17 cellular contexts compared by ENCODE assay signal in genomic region chr2:178457390-178457886, GRCh38. TPM values are rescaled to one million over a fixed set of nuclear protein-coding genes. Genes with fewer than 3 reads are reported as not detected.
DNase-seq lines count a peak whose midpoint lies in the region; ATAC-seq, FAIRE-seq and TF ChIP-seq lines count a peak whose summit lies in the region.
"Had no signal": no experiment of that assay in that cellular context is flagged by ENCODE, and none has a peak within 500 bp of the region (broad histone marks: within the 10 kb centered on the region; RNA-seq: fewer than 3 reads in every experiment).

No MANE protein-coding gene starts in this region.

- H3K27ac Mint-ChIP-seq in GM23338 (no peak overlapping the region), WTC11 (no peak overlapping the region)
- no peak overlapping the region for H3K27ac Mint-ChIP-seq in natural killer cell treated with Interleukin-12 subunit alpha and Interleukin-12 subunit beta and Interleukin-15 and Interleukin-18, amount 100 ng/mL, for 72 hours
- H3K27ac Mint-ChIP-seq: CD4-positive, alpha-beta memory T cell had no signal

- H2BK5ac ChIP-seq in H1 (ENCODE audit: low read depth, low read length): no peak overlapping the region

- H2BK120ac ChIP-seq in H1 (replicated peaks; ENCODE audit: low read depth, low read length): no peak overlapping the region

- TF ChIP-seq POLR2A in H1 (IDR thresholded peaks at IDR 0.05; ENCODE audit: control extremely low read depth in 1 of 2, low read depth in 2 of 2, low read length in 2 of 2): no peak

- H3K27ac ChIP-seq in GM23338 (ENCODE audit: low read depth): no peak overlapping the region
- H3K27ac ChIP-seq in H1 (ENCODE audit: low read depth, low read length): no peak overlapping the region
- H3K27ac ChIP-seq: GM23248 had no signal

- H3K4me3 ChIP-seq in GM23338: no peak overlapping the region
- no peak overlapping the region for H3K4me3 ChIP-seq in H1 (ENCODE audit: extremely low read depth in 1 of 4, insufficient read depth in 2 of 4, low read depth in 3 of 4, low read length in 4 of 4)
- H3K4me3 ChIP-seq: GM12878, GM23248 had no signal

- 92% methylated on average over 11 of the region's 11 CpGs; no CpG with 5 or more reads in 1 of the 2 experiments for WGBS in H1 (ENCODE audit: extremely low coverage in 1 of 2, insufficient coverage in 1 of 2, insufficient read length in 1 of 2, insufficient replicate concordance in 2 of 2, low coverage in 1 of 2, low lambda C conversion rate in 2 of 2, missing lambda C conversion rate in 1 of 2), 2 experiments

- H3K27me3 ChIP-seq in GM23338 (ENCODE audit: insufficient read depth): no peaks in the 10 kb centered on the region
- no peaks in the 10 kb centered on the region for H3K27me3 ChIP-seq in H1 (replicated peaks in 1 of 4; ENCODE audit: control insufficient read depth in 3 of 4, extremely low read depth in 1 of 4, insufficient read depth in 3 of 4, low read length in 3 of 4)

- no peaks in the 10 kb centered on the region for H3K79me1 ChIP-seq in H1 (ENCODE audit: low read depth, low read length)

- no peak overlapping the region for H2AK5ac ChIP-seq in H1 (ENCODE audit: low read depth, low read length)

- no peaks in the 10 kb centered on the region for H3K36me3 ChIP-seq in GM23338 (ENCODE audit: insufficient read depth)
- H3K36me3 ChIP-seq in H1 (ENCODE audit: control insufficient read depth in 2 of 4, insufficient read depth in 4 of 4, low read length in 3 of 4): no peaks in the 10 kb centered on the region

- no peak overlapping the region for H3K14ac ChIP-seq in H1 (ENCODE audit: insufficient read length)

- no peaks in the 10 kb centered on the region for H3K9me3 ChIP-seq in H1 (ENCODE audit: insufficient read depth in 2 of 2, low read depth in 1 of 2, low read length in 1 of 2)

- H3K4me3 Mint-ChIP-seq in GM23338 (no peak overlapping the region), WTC11 (no peak overlapping the region)
- H3K4me3 Mint-ChIP-seq in natural killer cell treated with Interleukin-12 subunit alpha and Interleukin-12 subunit beta and Interleukin-15 and Interleukin-18, amount 100 ng/mL, for 72 hours: no peak overlapping the region
- H3K4me3 Mint-ChIP-seq: CD4-positive, alpha-beta memory T cell had no signal

- no peak overlapping the region for H2BK20ac ChIP-seq in H1 (ENCODE audit: low read length)

- H3F3A ChIP-seq in GM23338 (replicated peaks; ENCODE audit: low read depth): no peaks in the 10 kb centered on the region

- H2AFZ ChIP-seq in GM23338 (peak overlapping the region; percentile 48; the same call in 1 of the 2 replicates), H1 (ENCODE audit: low read length) (no peak overlapping the region)
- H2AFZ ChIP-seq: GM23248 had no signal

- H3K79me2 ChIP-seq in GM23338 (replicated peaks; ENCODE audit: insufficient read depth): no peaks in the 10 kb centered on the region
- no peaks in the 10 kb centered on the region for H3K79me2 ChIP-seq in H1 (ENCODE audit: control insufficient read depth in 1 of 2, insufficient read depth in 2 of 2, low read length in 2 of 2)

- POLR2A ChIA-PET in WTC11 (lab: Charles Lee) (no interaction called here), H1 (lab: Charles Lee; ENCODE audit: partially characterized antibody) (interaction anchor here (1.7 kb wide), 1 partner anchor 8 kb away, joined by 3 read pairs; no protein-coding TSS in a partner anchor)

- no peaks in the 10 kb centered on the region for H4K20me1 ChIP-seq in GM23338 (replicated peaks; ENCODE audit: insufficient read depth)
- no peaks in the 10 kb centered on the region for H4K20me1 ChIP-seq in H1 (replicated peaks in 1 of 2; ENCODE audit: control insufficient read depth in 1 of 2, insufficient read depth in 2 of 2, low read length in 2 of 2)

- no peak for ATAC-seq in GM23338
- ATAC-seq in WTC11: peak; percentile 51
- ATAC-seq in natural killer cell treated with Interleukin-12 subunit alpha and Interleukin-12 subunit beta and Interleukin-15 and Interleukin-18, amount 100 ng/mL, for 72 hours: no peak
- ATAC-seq: GM12878 had no signal

- no peak overlapping the region for H4K5ac ChIP-seq in H1 (ENCODE audit: insufficient read length, low read depth, low read length)

- H3K9me3 Mint-ChIP-seq in GM23338: no peaks in the 10 kb centered on the region
- peaks cover 8% of the 10 kb centered on the region for H3K9me3 Mint-ChIP-seq in WTC11
- no peaks in the 10 kb centered on the region for H3K9me3 Mint-ChIP-seq in natural killer cell treated with Interleukin-12 subunit alpha and Interleukin-12 subunit beta and Interleukin-15 and Interleukin-18, amount 100 ng/mL, for 72 hours
- H3K9me3 Mint-ChIP-seq: CD4-positive, alpha-beta memory T cell had no signal

- no peak overlapping the region for H3K56ac ChIP-seq in H1 (replicated peaks; ENCODE audit: insufficient read length, low read depth, low read length)

- H2BK12ac ChIP-seq in H1 (ENCODE audit: low read depth, low read length): no peak overlapping the region

- TF ChIP-seq CTCF in GM23338 (conservative IDR thresholded peaks at IDR 0.05; ENCODE audit: low read depth in 2 of 2) (no peak), WTC11 (IDR thresholded peaks at IDR 0.05) (no peak), H1 (IDR thresholded peaks at IDR 0.05; ENCODE audit: control extremely low read depth in 1 of 3, insufficient read depth in 1 of 3, low read depth in 1 of 3, low read length in 3 of 3) (no peak)

- no peak overlapping the region for H2BK15ac ChIP-seq in H1 (ENCODE audit: low read length)

- no peak for TF ChIP-seq EP300 in H1 (IDR thresholded peaks at IDR 0.05; ENCODE audit: borderline replicate concordance in 1 of 2, low read depth in 2 of 2, low read length in 2 of 2)

- CTCF ChIA-PET in WTC11 (lab: Charles Lee) (interaction anchor here (0.6 kb wide), 1 partner anchor 584 kb away, joined by 4 read pairs; no protein-coding TSS in a partner anchor), H1 (lab: Charles Lee; ENCODE audit: partially characterized antibody) (interaction anchor here (0.9 kb wide), 1 partner anchor 12 kb away, joined by 3 read pairs; no protein-coding TSS in a partner anchor)

- 0 out of 3 replicates have a peak, but pooled peaks cover under 1% of the 10 kb centered on the region for H3K4me1 Mint-ChIP-seq in GM23338
- peaks cover 6% of the 10 kb centered on the region for H3K4me1 Mint-ChIP-seq in WTC11
- no peaks in the 10 kb centered on the region for H3K4me1 Mint-ChIP-seq in natural killer cell treated with Interleukin-12 subunit alpha and Interleukin-12 subunit beta and Interleukin-15 and Interleukin-18, amount 100 ng/mL, for 72 hours (ENCODE audit: low read depth in 2 of 2)
- H3K4me1 Mint-ChIP-seq: CD4-positive, alpha-beta memory T cell had no signal

- peaks cover 6% of the 10 kb centered on the region; the same call in 1 of the 2 replicates for H3K9me2 ChIP-seq in GM23338 (ENCODE audit: insufficient read depth)

- no peak overlapping the region for H3K18ac ChIP-seq in H1 (ENCODE audit: extremely low read depth, low read length)

- H3K27me3 Mint-ChIP-seq in GM23338 (ENCODE audit: insufficient read depth, low read depth, poor library complexity) (no peaks in the 10 kb centered on the region), WTC11 (ENCODE audit: low read depth) (no peaks in the 10 kb centered on the region)
- peaks cover 5 to 8% of the 10 kb centered on the region in 2 donors for H3K27me3 Mint-ChIP-seq in natural killer cell treated with Interleukin-12 subunit alpha and Interleukin-12 subunit beta and Interleukin-15 and Interleukin-18, amount 100 ng/mL, for 72 hours

- no peaks in the 10 kb centered on the region for H3K4me1 ChIP-seq in GM23338 (ENCODE audit: insufficient read depth)
- no peaks in the 10 kb centered on the region for H3K4me1 ChIP-seq in H1 (replicated peaks in 1 of 4; ENCODE audit: control insufficient read depth in 3 of 4, insufficient read depth in 4 of 4, low read length in 3 of 4)

- no peaks in the 10 kb centered on the region for H3K23me2 ChIP-seq in H1 (ENCODE audit: low read depth, low read length)

- H4K8ac ChIP-seq in H1 (ENCODE audit: extremely low read depth, insufficient read depth, low read length): peak overlapping the region; percentile 25; the same call in 1 of the 2 replicates

- H3K4me2 ChIP-seq in GM23338 (no peak overlapping the region), H1 (ENCODE audit: insufficient read depth in 1 of 2, low read depth in 2 of 2, low read length in 2 of 2) (no peak overlapping the region)

- TF ChIP-seq RAD21 in H1 (IDR thresholded peaks at IDR 0.05 in 1 of 2, conservative IDR thresholded peaks at IDR 0.05 in 1 of 2; ENCODE audit: low read depth in 2 of 2, low read length in 2 of 2): no peak

- no peak overlapping the region for H4K91ac ChIP-seq in H1 (replicated peaks; ENCODE audit: insufficient read length, low read length)

- H3K36me3 Mint-ChIP-seq in GM23338 (ENCODE audit: low read depth): no peaks in the 10 kb centered on the region
- H3K36me3 Mint-ChIP-seq in WTC11: 0 out of 2 replicates have a peak, but pooled peaks cover 1% of the 10 kb centered on the region
- H3K36me3 Mint-ChIP-seq in natural killer cell treated with Interleukin-12 subunit alpha and Interleukin-12 subunit beta and Interleukin-15 and Interleukin-18, amount 100 ng/mL, for 72 hours: no peaks in the 10 kb centered on the region
- H3K36me3 Mint-ChIP-seq: CD4-positive, alpha-beta memory T cell had no signal

- no peak for FAIRE-seq in H1 (lab: Jason Lieb, UNC)
- FAIRE-seq: GM12878, GM19239, H54 had no signal

- no peak overlapping the region for H3K23ac ChIP-seq in H1 (ENCODE audit: insufficient read length)

- H3K9ac ChIP-seq in H1 (replicated peaks in 1 of 4; ENCODE audit: extremely low read depth in 1 of 4, low read depth in 3 of 4, low read length in 3 of 4): no peak overlapping the region
- H3K9ac ChIP-seq: GM23248 had no signal

- H3K4ac ChIP-seq in H1 (replicated peaks; ENCODE audit: insufficient read length, low read depth, low read length): no peak overlapping the region

- DNase-seq in GM23338 (ENCODE audit: low spot score) (no peak), WTC11 (ENCODE audit: low spot score) (no peak), H1 (ENCODE audit: low read depth in 1 of 2, low spot score in 2 of 2) (no peak), DMS114 treated with DMSO at 0.1 percent for 48 hours (lab: John Stamatoyannopoulos, UW; ENCODE audit: unreplicated experiment) (no peak)
- DNase-seq in natural killer cell treated with Interleukin-12 subunit alpha and Interleukin-12 subunit beta and Interleukin-15 and Interleukin-18, amount 100 ng/mL, for 72 hours (ENCODE audit: low spot score): no peak
- DNase-seq: C1 segment of cervical spinal cord; Calu3; CD4-positive, alpha-beta memory T cell; COR-L47; DMS153; DND-41; GDM1; GM23248; HCEC 1CT had no signal

RNA-seq across cellular contexts. Expression of gene PJVK, which starts 6.3 kb away (rescaled TPM):
- 2.1 and 3.0 TPM in 2 replicates for total RNA-seq in GM23338 (2014; rRNA removed; shearing (Covaris generic))
- 1.5 and 1.6 TPM in 2 replicates for polyA plus RNA-seq in GM23338 (2016; fragmentation: Nextera tagmentation; extraction: Ambion mirVana)
- total RNA-seq in WTC11 (2021): 2.5 to 6.8 TPM (median 4.4 TPM) in 3 replicates
- 2.3 and 2.4 TPM in 2 replicates for total RNA-seq in H1 (2021; fragmentation: NEBNext Ultra II Directional; extraction: Animal tissue kit (Norgen Biotek cat#: 25700))
- polyA plus RNA-seq in H1 (2011; rRNA removed): 1.8 and 2.8 TPM in 2 replicates
- polyA plus RNA-seq in H1 (2011; cell fraction: cytosol; rRNA removed): 3.6 TPM
- polyA plus RNA-seq in H1 (2011; cell fraction: nucleus; rRNA removed): 2.2 TPM
- 2.3 to 3.3 TPM (median 3.0 TPM) in 4 replicates for polyA plus RNA-seq in H1 (2012, experiment 1 of 2)
- polyA plus RNA-seq in H1 (2012, experiment 2 of 2): 0.34 TPM
- polyA plus RNA-seq in H1 (2013, experiment 1 of 2): 3.7 TPM
- 2.6 TPM for polyA plus RNA-seq in H1 (2013, experiment 2 of 2)
- 1.0 and 4.0 TPM in 2 replicates for polyA minus RNA-seq in H1 (2011; rRNA and poly(A)+ RNA removed)
- 3.6 TPM for polyA minus RNA-seq in H1 (2011; cell fraction: cytosol; rRNA and poly(A)+ RNA removed)
- 4.8 TPM for polyA minus RNA-seq in H1 (2011; cell fraction: nucleus; rRNA and poly(A)+ RNA removed)
- total RNA-seq in natural killer cell treated with Interleukin-12 subunit alpha and Interleukin-12 subunit beta and Interleukin-15 and Interleukin-18, amount 100 ng/mL, for 72 hours: 1 to 10 TPM; 1.5 to 2.8 TPM

RNA-seq across cellular contexts. Expression of gene PRKRA, which starts 6.5 kb away (rescaled TPM):
- 63.8 and 67.1 TPM in 2 replicates for total RNA-seq in GM23338 (2014; rRNA removed; shearing (Covaris generic))
- polyA plus RNA-seq in GM23338 (2016; fragmentation: Nextera tagmentation; extraction: Ambion mirVana) (38.6 and 44.0 TPM in 2 replicates), H1 (2011; rRNA removed) (25.4 and 36.1 TPM in 2 replicates)
- 55.4 to 57.6 TPM (median 55.4 TPM) in 3 replicates for total RNA-seq in WTC11 (2021)
- 55.3 and 60.4 TPM in 2 replicates for total RNA-seq in H1 (2021; fragmentation: NEBNext Ultra II Directional; extraction: Animal tissue kit (Norgen Biotek cat#: 25700))
- 32.7 TPM for polyA plus RNA-seq in H1 (2011; cell fraction: cytosol; rRNA removed)
- 37.3 TPM for polyA plus RNA-seq in H1 (2011; cell fraction: nucleus; rRNA removed)
- polyA plus RNA-seq in H1 (2012, experiment 1 of 2): 39.5 to 51.6 TPM (median 45.8 TPM) in 4 replicates
- 13.5 TPM for polyA plus RNA-seq in H1 (2012, experiment 2 of 2)
- polyA plus RNA-seq in H1 (2013, experiment 1 of 2): 41.2 TPM
- polyA plus RNA-seq in H1 (2013, experiment 2 of 2): 39.3 TPM
- polyA minus RNA-seq in H1 (2011; rRNA and poly(A)+ RNA removed): 34.8 and 35.2 TPM in 2 replicates
- polyA minus RNA-seq in H1 (2011; cell fraction: cytosol; rRNA and poly(A)+ RNA removed): 61.7 TPM
- 99.6 TPM for polyA minus RNA-seq in H1 (2011; cell fraction: nucleus; rRNA and poly(A)+ RNA removed)
- total RNA-seq in natural killer cell treated with Interleukin-12 subunit alpha and Interleukin-12 subunit beta and Interleukin-15 and Interleukin-18, amount 100 ng/mL, for 72 hours: 10 to 100 TPM; 24.7 to 44.1 TPM

RNA-seq across cellular contexts. Expression of gene FKBP7, which starts 21.0 kb away (rescaled TPM):
- total RNA-seq in GM23338 (2014; rRNA removed; shearing (Covaris generic)): 8.3 and 8.6 TPM in 2 replicates
- polyA plus RNA-seq in GM23338 (2016; fragmentation: Nextera tagmentation; extraction: Ambion mirVana): 9.0 and 12.1 TPM in 2 replicates
- total RNA-seq in WTC11 (2021): 3.2 to 6.2 TPM (median 5.6 TPM) in 3 replicates
- 4.8 and 7.0 TPM in 2 replicates for total RNA-seq in H1 (2021; fragmentation: NEBNext Ultra II Directional; extraction: Animal tissue kit (Norgen Biotek cat#: 25700))
- 2.4 and 3.6 TPM in 2 replicates for polyA plus RNA-seq in H1 (2011; rRNA removed)
- polyA plus RNA-seq in H1 (2011; cell fraction: cytosol; rRNA removed): 4.5 TPM
- polyA plus RNA-seq in H1 (2011; cell fraction: nucleus; rRNA removed): 3.0 TPM
- polyA plus RNA-seq in H1 (2012, experiment 1 of 2): 4.6 to 10.8 TPM (median 4.9 TPM) in 4 replicates
- polyA plus RNA-seq in H1 (2012, experiment 2 of 2): 1.8 TPM
- polyA plus RNA-seq in H1 (2013, experiment 1 of 2): 9.5 TPM
- polyA plus RNA-seq in H1 (2013, experiment 2 of 2): 9.5 TPM
- polyA minus RNA-seq in H1 (2011; rRNA and poly(A)+ RNA removed): 1.9 and 2.4 TPM in 2 replicates
- polyA minus RNA-seq in H1 (2011; cell fraction: cytosol; rRNA and poly(A)+ RNA removed): not detected
- polyA minus RNA-seq in H1 (2011; cell fraction: nucleus; rRNA and poly(A)+ RNA removed): 3.5 TPM
- total RNA-seq in natural killer cell treated with Interleukin-12 subunit alpha and Interleukin-12 subunit beta and Interleukin-15 and Interleukin-18, amount 100 ng/mL, for 72 hours: 1 to 10 TPM; 2.1 TPM

RNA-seq across cellular contexts. Expression of gene PLEKHA3, which starts 22.8 kb away (rescaled TPM):
- total RNA-seq in GM23338 (2014; rRNA removed; shearing (Covaris generic)): 8.8 and 10.6 TPM in 2 replicates
- polyA plus RNA-seq in GM23338 (2016; fragmentation: Nextera tagmentation; extraction: Ambion mirVana) (15.2 and 16.1 TPM in 2 replicates), H1 (2011; rRNA removed) (1.2 and 1.9 TPM in 2 replicates)
- 18.4 to 18.7 TPM (median 18.7 TPM) in 3 replicates for total RNA-seq in WTC11 (2021)
- total RNA-seq in H1 (2021; fragmentation: NEBNext Ultra II Directional; extraction: Animal tissue kit (Norgen Biotek cat#: 25700)): 20.1 and 22.3 TPM in 2 replicates
- 3.6 TPM for polyA plus RNA-seq in H1 (2011; cell fraction: cytosol; rRNA removed)
- polyA plus RNA-seq in H1 (2011; cell fraction: nucleus; rRNA removed): 1.3 TPM
- polyA plus RNA-seq in H1 (2012, experiment 1 of 2): 6.1 to 8.0 TPM (median 6.8 TPM) in 4 replicates
- polyA plus RNA-seq in H1 (2012, experiment 2 of 2): 0.28 TPM
- 13.9 TPM for polyA plus RNA-seq in H1 (2013, experiment 1 of 2)
- polyA plus RNA-seq in H1 (2013, experiment 2 of 2): 15.4 TPM
- polyA minus RNA-seq in H1 (2011; rRNA and poly(A)+ RNA removed): 4.8 and 9.4 TPM in 2 replicates
- 4.8 TPM for polyA minus RNA-seq in H1 (2011; cell fraction: cytosol; rRNA and poly(A)+ RNA removed)
- polyA minus RNA-seq in H1 (2011; cell fraction: nucleus; rRNA and poly(A)+ RNA removed): 5.2 TPM
- total RNA-seq in natural killer cell treated with Interleukin-12 subunit alpha and Interleukin-12 subunit beta and Interleukin-15 and Interleukin-18, amount 100 ng/mL, for 72 hours: 10 to 100 TPM; 36.7 to 41.2 TPM
